In genomic region chr6:82144007-82144851, GRCh38 we compare ENCODE assay signal across 8 cellular contexts.
DNase-seq lines count a peak whose midpoint lies in the region; ATAC-seq and TF ChIP-seq lines count a peak whose summit lies in the region.

No MANE protein-coding gene starts in this region.

- H3K4me1 ChIP-seq in ascending aorta, result peaks cover 0 to 13% of the 10 kb centered on the region in 2 donors
- peaks cover 0 to 3% of the 10 kb centered on the region in 2 donors for H3K4me1 ChIP-seq in left lung

- H3K9me3 ChIP-seq in ascending aorta (no peaks in the 10 kb centered on the region), left lung (no peaks in the 10 kb centered on the region)

- no peaks in the 10 kb centered on the region for H3K36me3 ChIP-seq in ascending aorta
- H3K36me3 ChIP-seq in left lung, result no peaks in the 10 kb centered on the region

- intact Hi-C loops in ascending aorta (cut with DNase I) (loop anchor here (10.0 kb wide), 2 partner anchors 129 to 389 kb away; partner anchors contain the start of gene TENT5A), left lung (cut with DNase I) (no loop called here)

- DNase-seq in Daoy (ENCODE audit: low read depth), result peak; percentile 94
- peak; percentile 15 to 79 for DNase-seq in ascending aorta (ENCODE audit: low spot score in 2 of 2)
- DNase-seq in left lung, result no peak
- DNase-seq in activated CD4-positive, CD25-positive, alpha-beta regulatory T cell (lab: John Stamatoyannopoulos, UW), result no peak
- no peak for DNase-seq in NCI-H2227 (lab: John Stamatoyannopoulos, UW; ENCODE audit: unreplicated experiment)

- no peaks in the 10 kb centered on the region for H3K27me3 ChIP-seq in ascending aorta
- H3K27me3 ChIP-seq in left lung, result no peaks in the 10 kb centered on the region

- H3K27ac ChIP-seq in ascending aorta (peak overlapping the region; percentile 56 to 64), left lung (peak overlapping the region in 1 of 2 donors; percentile 36)

- H3K4me3 ChIP-seq in ascending aorta, result peak overlapping the region in 1 of 2 donors; percentile 46
- no peak overlapping the region for H3K4me3 ChIP-seq in left lung

- TF ChIP-seq CTCF in ascending aorta (IDR thresholded peaks at IDR 0.05), result no peak
- no peak for TF ChIP-seq CTCF in left lung (IDR thresholded peaks at IDR 0.05)

- ATAC-seq in GM21447 (IDR thresholded peaks at IDR 0.05; ENCODE audit: unreplicated experiment), result peak; percentile 89
- ATAC-seq in HG03558 (IDR thresholded peaks at IDR 0.05; ENCODE audit: extremely low read depth, unreplicated experiment), result peak; percentile 90
- ATAC-seq in left lung, result peak; percentile 88
- ATAC-seq in activated CD4-positive, CD25-positive, alpha-beta regulatory T cell treated with anti-CD3 and anti-CD28 coated beads, Interleukin-2, amount 50 U/mL, for 24 hours, result no peak

Comparison
In these comparisons a context has a peak if more than half of its experiments do, and no peak if none do; other contexts are left out.
1. DNase-seq: peak in Daoy (single experiment) and ascending aorta (2 of 2); none in left lung (0 of 2), activated CD4-positive, CD25-positive, alpha-beta regulatory T cell (0 of 4) and NCI-H2227 (single experiment).
2. ATAC-seq: peak in GM21447 (single experiment), HG03558 (single experiment) and left lung (single experiment); none in activated CD4-positive, CD25-positive, alpha-beta regulatory T cell treated with anti-CD3 and anti-CD28 coated beads, Interleukin-2, amount 50 U/mL, for 24 hours (0 of 2).